16 cellular contexts compared by ENCODE assay signal in the genomic region with DNA sequence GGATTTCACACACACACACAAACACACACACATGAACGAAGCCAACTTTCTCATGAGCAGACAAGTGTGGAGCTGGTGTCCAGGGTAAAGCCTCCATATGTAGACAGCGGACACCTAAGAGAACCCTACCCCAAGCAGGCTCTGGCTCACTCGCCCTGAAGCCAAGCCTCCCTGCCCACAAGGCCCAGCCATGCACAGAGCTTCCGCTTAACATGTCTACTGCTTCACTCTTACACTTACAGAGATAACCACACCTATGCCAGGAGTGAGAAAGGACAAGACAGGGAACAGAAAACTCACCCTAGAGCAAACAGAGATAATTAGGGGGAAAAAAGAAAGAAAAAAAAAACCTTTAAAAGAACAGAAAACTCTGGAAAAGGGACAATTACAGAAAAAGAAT.
A peak's percentile ranks its signal among the peaks of the same experiment; 100 is the strongest.
DNase-seq lines count a peak whose midpoint lies in the region; ATAC-seq and TF ChIP-seq lines count a peak whose summit lies in the region.
"Had no signal": no experiment of that assay in that cellular context is flagged by ENCODE, and none has a peak within 500 bp of the region (broad histone marks: within the 10 kb centered on the region; RNA-seq: fewer than 3 reads in every experiment).

No MANE protein-coding gene starts in this region.

- peaks cover 91% of the 10 kb centered on the region for H3K4me1 Mint-ChIP-seq in activated naive CD4-positive, alpha-beta T cell treated with anti-CD3 and anti-CD28 coated beads, Interleukin-2, amount 10 ng/mL, durations not matched to agents 7 days and 5 days
- H3K4me1 Mint-ChIP-seq in stimulated activated naive CD8-positive, alpha-beta T cell treated with anti-CD3 and anti-CD28 coated beads, Interleukin-15, amount 100 ng/mL, for 72 hours: peaks cover 91% of the 10 kb centered on the region

- no peaks in the 10 kb centered on the region for H3K36me3 ChIP-seq in SU-DHL-6 (ENCODE audit: low read length)
- H3K36me3 ChIP-seq: uterus had no signal

- H3K27ac ChIP-seq in SU-DHL-6 (ENCODE audit: low read depth, low read length): peak overlapping the region; percentile 96
- H3K27ac ChIP-seq in cingulate gyrus (ENCODE audit: low read depth, low read length): peak overlapping the region; percentile 66
- H3K27ac ChIP-seq: uterus had no signal

- no peak for TF ChIP-seq CTCF in SU-DHL-6 (IDR thresholded peaks at IDR 0.05; ENCODE audit: insufficient read depth, low read length, poor library complexity, severe bottlenecking)

- H3K4me3 ChIP-seq in SU-DHL-6 (ENCODE audit: insufficient read depth, low read length, poor library complexity, severe bottlenecking): peak overlapping the region; percentile 53
- H3K4me3 ChIP-seq: body of pancreas, K562, uterus had no signal

- H3K9ac ChIP-seq in SU-DHL-6 (ENCODE audit: low read length): peak overlapping the region; percentile 64

- no peaks in the 10 kb centered on the region for H4K20me1 ChIP-seq in SU-DHL-6 (ENCODE audit: low read depth, low read length)

- H3K36me3 Mint-ChIP-seq in activated naive CD4-positive, alpha-beta T cell treated with anti-CD3 and anti-CD28 coated beads, Interleukin-2, amount 10 ng/mL, durations not matched to agents 7 days and 5 days: peaks cover 34% of the 10 kb centered on the region

- H3K4me3 Mint-ChIP-seq in activated naive CD4-positive, alpha-beta T cell treated with anti-CD3 and anti-CD28 coated beads, Interleukin-2, amount 10 ng/mL, durations not matched to agents 7 days and 5 days: peak overlapping the region; percentile 6
- H3K4me3 Mint-ChIP-seq in stimulated activated naive CD8-positive, alpha-beta T cell treated with anti-CD3 and anti-CD28 coated beads, Interleukin-15, amount 100 ng/mL, for 72 hours: peak overlapping the region; percentile 62 to 73

- H3K4me2 ChIP-seq in SU-DHL-6 (ENCODE audit: low read depth, low read length, poor library complexity, severe bottlenecking): peak overlapping the region; percentile 88

- peak overlapping the region; percentile 34 for H3K27ac Mint-ChIP-seq in activated naive CD4-positive, alpha-beta T cell treated with anti-CD3 and anti-CD28 coated beads, Interleukin-2, amount 10 ng/mL, durations not matched to agents 7 days and 5 days
- H3K27ac Mint-ChIP-seq in stimulated activated naive CD8-positive, alpha-beta T cell treated with anti-CD3 and anti-CD28 coated beads, Interleukin-15, amount 100 ng/mL, for 72 hours: peak overlapping the region; percentile 86

- H3K9me2 ChIP-seq in SU-DHL-6 (replicated peaks; ENCODE audit: insufficient read depth, low read length): no peaks in the 10 kb centered on the region

- H3K79me2 ChIP-seq in SU-DHL-6 (ENCODE audit: insufficient read depth, low read length): peaks cover 98% of the 10 kb centered on the region

- H3K27me3 Mint-ChIP-seq in activated naive CD4-positive, alpha-beta T cell treated with anti-CD3 and anti-CD28 coated beads, Interleukin-2, amount 10 ng/mL, durations not matched to agents 7 days and 5 days: no peaks in the 10 kb centered on the region
- no peaks in the 10 kb centered on the region for H3K27me3 Mint-ChIP-seq in stimulated activated naive CD8-positive, alpha-beta T cell treated with anti-CD3 and anti-CD28 coated beads, Interleukin-15, amount 100 ng/mL, for 72 hours

- H3K9me3 Mint-ChIP-seq in activated naive CD4-positive, alpha-beta T cell treated with anti-CD3 and anti-CD28 coated beads, Interleukin-2, amount 10 ng/mL, durations not matched to agents 7 days and 5 days: no peaks in the 10 kb centered on the region
- no peaks in the 10 kb centered on the region for H3K9me3 Mint-ChIP-seq in stimulated activated naive CD8-positive, alpha-beta T cell treated with anti-CD3 and anti-CD28 coated beads, Interleukin-15, amount 100 ng/mL, for 72 hours

- DNase-seq in activated naive CD4-positive, alpha-beta T cell treated with anti-CD3 and anti-CD28 coated beads, Interleukin-2, amount 10 ng/mL, durations not matched to agents 7 days and 5 days: no peak
- no peak for DNase-seq in activated naive CD4-positive, alpha-beta T cell (lab: John Stamatoyannopoulos, UW)
- no peak for DNase-seq in stimulated activated naive CD8-positive, alpha-beta T cell treated with anti-CD3 and anti-CD28 coated beads, Interleukin-15, amount 100 ng/mL, for 72 hours
- DNase-seq in NCI-H345 treated with DMSO at 0.1 percent for 48 hours (lab: John Stamatoyannopoulos, UW; ENCODE audit: unreplicated experiment): no peak
- DNase-seq: activated CD8-positive, alpha-beta memory T cell treated with anti-CD3 and anti-CD28 coated beads, Interleukin-2, amount 50 U/mL, for 48 hours; body of pancreas; DMS53; glutamatergic neuron; NCI-H1694 treated with DMSO at 0.1 percent for 48 hours; NCI-H774; uterus had no signal

- CTCF ChIA-PET in activated naive CD4-positive, alpha-beta T cell treated with anti-CD3 and anti-CD28 coated beads, Interleukin-2, amount 10 ng/mL, durations not matched to agents 7 days and 5 days (lab: Charles Lee): no interaction called here

- H2AFZ ChIP-seq in SU-DHL-6 (ENCODE audit: low read depth, low read length, severe bottlenecking): no peak overlapping the region

- no peaks in the 10 kb centered on the region for H3K9me3 ChIP-seq in SU-DHL-6 (ENCODE audit: insufficient read depth, low read length)
- H3K9me3 ChIP-seq: body of pancreas, uterus had no signal

- H3F3A ChIP-seq in SU-DHL-6 (ENCODE audit: insufficient read depth): peaks cover 80% of the 10 kb centered on the region

- no peak for ATAC-seq in stimulated activated naive CD8-positive, alpha-beta T cell treated with anti-CD3 and anti-CD28 coated beads, Interleukin-15, amount 100 ng/mL, for 72 hours
- ATAC-seq in esophagus mucosa: no peak
- no peak for ATAC-seq in HG02763 (IDR thresholded peaks at IDR 0.05; ENCODE audit: unreplicated experiment)
- ATAC-seq: body of pancreas, K562 had no signal

- H3K27me3 ChIP-seq in SU-DHL-6 (ENCODE audit: low read length): no peaks in the 10 kb centered on the region
- H3K27me3 ChIP-seq: body of pancreas, uterus had no signal
